ENCODE assay signal across 10 cellular contexts in genomic region chr3:46844851-46845250, GRCh38. TPM values are rescaled to one million over a fixed set of nuclear protein-coding genes. Genes with fewer than 3 reads are reported as not detected.
DNase-seq lines count a peak whose midpoint lies in the region; ATAC-seq, FAIRE-seq and TF ChIP-seq lines count a peak whose summit lies in the region.
"Had no signal": no experiment of that assay in that cellular context is flagged by ENCODE, and none has a peak within 500 bp of the region (broad histone marks: within the 10 kb centered on the region; RNA-seq: fewer than 3 reads in every experiment).

No MANE protein-coding gene starts in this region.

- FAIRE-seq in urothelium cell line (lab: Jason Lieb, UNC), result no peak

- intact Hi-C loops in ovary (cut with DNase I), result loop anchor here in 2 of 4 donors (5.0 kb wide), 1 partner anchor 47 kb away; no protein-coding TSS in a partner anchor
- intact Hi-C loops in prostate gland (cut with DNase I), result no loop called here

- no peaks in the 10 kb centered on the region for H3K36me3 Mint-ChIP-seq in CD4-positive, CD25-positive, alpha-beta regulatory T cell
- H3K36me3 Mint-ChIP-seq in endodermal cell (ENCODE audit: low read depth), result peaks cover 3% of the 10 kb centered on the region

- peaks cover 13% of the 10 kb centered on the region for H3K4me1 ChIP-seq in CD4-positive, CD25-positive, alpha-beta regulatory T cell (ENCODE audit: control insufficient read depth, insufficient read depth, low read length, poor library complexity, severe bottlenecking)
- peaks cover 24% of the 10 kb centered on the region for H3K4me1 ChIP-seq in NT2/D1 (ENCODE audit: insufficient read depth, insufficient read length)
- H3K4me1 ChIP-seq in endodermal cell (ENCODE audit: control insufficient read depth, insufficient read depth, low read length), result no peaks in the 10 kb centered on the region
- peaks cover 12% of the 10 kb centered on the region for H3K4me1 ChIP-seq in ovary (ENCODE audit: insufficient read depth)
- no peaks in the 10 kb centered on the region for H3K4me1 ChIP-seq in prostate gland (replicated peaks)

- no peak overlapping the region for H3K4me3 ChIP-seq in CD4-positive, CD25-positive, alpha-beta regulatory T cell (ENCODE audit: low read depth, low read length)
- peak overlapping the region; percentile 75 for H3K4me3 ChIP-seq in NT2/D1 (ENCODE audit: insufficient read length, low read depth)
- no peak overlapping the region for H3K4me3 ChIP-seq in endodermal cell (ENCODE audit: low read length)
- peak overlapping the region; percentile 52 for H3K4me3 ChIP-seq in ovary
- H3K4me3 ChIP-seq in prostate gland, result no peak overlapping the region

- H3K9ac ChIP-seq in NT2/D1 (ENCODE audit: insufficient read length, low read depth), result peak overlapping the region; percentile 94
- no peak overlapping the region for H3K9ac ChIP-seq in endodermal cell (ENCODE audit: extremely low read depth, low read length, poor library complexity, severe bottlenecking)

- H3K36me3 ChIP-seq in CD4-positive, CD25-positive, alpha-beta regulatory T cell (ENCODE audit: control insufficient read depth, insufficient read depth, low read length), result no peaks in the 10 kb centered on the region
- H3K36me3 ChIP-seq in NT2/D1 (ENCODE audit: insufficient read depth, insufficient read length, low read length) (no peaks in the 10 kb centered on the region), endodermal cell (ENCODE audit: control insufficient read depth, insufficient read depth, low read length) (no peaks in the 10 kb centered on the region), ovary (no peaks in the 10 kb centered on the region), prostate gland (no peaks in the 10 kb centered on the region)

- no peak for DNase-seq in CD4-positive, CD25-positive, alpha-beta regulatory T cell
- peak; percentile 33 for DNase-seq in NT2/D1 (ENCODE audit: low read depth, low spot score)
- DNase-seq in endodermal cell, result no peak
- DNase-seq in ovary, result no peak
- no peak for DNase-seq in anterior cingulate cortex (lab: John Stamatoyannopoulos, UW)
- no peak for DNase-seq in prostate gland (ENCODE audit: low spot score)
- no peak for DNase-seq in urothelium cell line (ENCODE audit: low spot score)
- DNase-seq: GDM1, Kasumi-1 had no signal

- H3K27me3 Mint-ChIP-seq in CD4-positive, CD25-positive, alpha-beta regulatory T cell, result peaks cover 21% of the 10 kb centered on the region
- peaks cover 5% of the 10 kb centered on the region for H3K27me3 Mint-ChIP-seq in endodermal cell (ENCODE audit: insufficient read depth)

- H3K9me3 Mint-ChIP-seq in CD4-positive, CD25-positive, alpha-beta regulatory T cell, result peaks cover 0 to 29% (median 6%) of the 10 kb centered on the region in 7 donors
- H3K9me3 Mint-ChIP-seq in endodermal cell, result peaks cover 33% of the 10 kb centered on the region

- peak overlapping the region in 1 of 3 donors; percentile 83 for H3K27ac Mint-ChIP-seq in CD4-positive, CD25-positive, alpha-beta regulatory T cell
- peak overlapping the region; percentile 80 for H3K27ac Mint-ChIP-seq in endodermal cell

- WGBS in endodermal cell (ENCODE audit: insufficient coverage in 1 of 2, insufficient read length in 1 of 2), 2 experiments, result 67% methylated on average over 11 of the region's 11 CpGs; no CpG with 5 or more reads in 1 of the 2 experiments
- 25 to 35% (median 29%) methylated on average over 11 of the region's 11 CpGs for WGBS in ovary, 3 donors
- 37% methylated on average over 11 of the region's 11 CpGs for WGBS in prostate gland

- TF ChIP-seq EP300 in ovary (IDR thresholded peaks at IDR 0.05), result no peak

- no peak overlapping the region for H3K27ac ChIP-seq in CD4-positive, CD25-positive, alpha-beta regulatory T cell (ENCODE audit: insufficient read depth, low read length, poor library complexity, severe bottlenecking)
- peak overlapping the region; percentile 9 for H3K27ac ChIP-seq in endodermal cell (ENCODE audit: low read depth, low read length)
- H3K27ac ChIP-seq in ovary, result no peak overlapping the region
- peak overlapping the region in 1 of 2 donors; percentile 77 for H3K27ac ChIP-seq in prostate gland

- peaks cover 0 to 13% (median 2%) of the 10 kb centered on the region in 4 donors for H3K4me1 Mint-ChIP-seq in CD4-positive, CD25-positive, alpha-beta regulatory T cell
- H3K4me1 Mint-ChIP-seq in endodermal cell, result peaks cover 20% of the 10 kb centered on the region

- no peak for ATAC-seq in CD4-positive, CD25-positive, alpha-beta regulatory T cell (ENCODE audit: low read depth in 2 of 2)
- no peak for ATAC-seq in HG03095 (IDR thresholded peaks at IDR 0.05; ENCODE audit: unreplicated experiment)

- TF ChIP-seq CTCF in endodermal cell (conservative IDR thresholded peaks at IDR 0.05), result no peak
- no peak for TF ChIP-seq CTCF in ovary (IDR thresholded peaks at IDR 0.05)
- no peak for TF ChIP-seq CTCF in prostate gland (IDR thresholded peaks at IDR 0.05)

- peaks cover 13 to 19% of the 10 kb centered on the region in 2 experiments for H3K9me3 ChIP-seq in CD4-positive, CD25-positive, alpha-beta regulatory T cell (ENCODE audit: control insufficient read depth in 2 of 2, low read length in 2 of 2)
- H3K9me3 ChIP-seq in NT2/D1 (ENCODE audit: insufficient read depth, low read length), result peaks cover 16% of the 10 kb centered on the region
- peaks cover 33% of the 10 kb centered on the region for H3K9me3 ChIP-seq in endodermal cell (ENCODE audit: control insufficient read depth, low read length)
- H3K9me3 ChIP-seq in ovary, result no peaks in the 10 kb centered on the region
- no peaks in the 10 kb centered on the region for H3K9me3 ChIP-seq in prostate gland

- peak overlapping the region; percentile 26 to 86 (median 82) for H3K4me3 Mint-ChIP-seq in CD4-positive, CD25-positive, alpha-beta regulatory T cell
- peak overlapping the region; percentile 57 for H3K4me3 Mint-ChIP-seq in endodermal cell

- H3K27me3 ChIP-seq in CD4-positive, CD25-positive, alpha-beta regulatory T cell (ENCODE audit: control insufficient read depth, insufficient read depth, low read length), result no peaks in the 10 kb centered on the region
- H3K27me3 ChIP-seq in NT2/D1 (ENCODE audit: insufficient read depth, insufficient read length) (peaks cover 10% of the 10 kb centered on the region), endodermal cell (ENCODE audit: control insufficient read depth, insufficient read depth, low read length, poor library complexity, severe bottlenecking) (no peaks in the 10 kb centered on the region), ovary (no peaks in the 10 kb centered on the region), prostate gland (replicated peaks; ENCODE audit: insufficient read depth) (no peaks in the 10 kb centered on the region)

- TF ChIP-seq POLR2A in ovary (IDR thresholded peaks at IDR 0.05) (no peak), prostate gland (IDR thresholded peaks at IDR 0.05) (no peak)

RNA-seq across cellular contexts. Expression of gene MYL3, which starts 18.4 kb away (rescaled TPM):
- not detected for total RNA-seq in CD4-positive, CD25-positive, alpha-beta regulatory T cell
- polyA plus RNA-seq in CD4-positive, CD25-positive, alpha-beta regulatory T cell, result not detected
- total RNA-seq in endodermal cell (1 to 10 TPM; 1.6 to 2.3 TPM), ovary (10 to 100 TPM in 1 of 7 donors, 1 to 10 TPM in 6; 2.6 to 10.8 (median 4.3) TPM), prostate gland (1 to 10 TPM in 1 of 2 donors, not detected in 1; 1.9 TPM)
- polyA plus RNA-seq in endodermal cell (2013, experiment 1 of 2), result 1.4 TPM
- 0.70 TPM for polyA plus RNA-seq in endodermal cell (2013, experiment 2 of 2)
- 1 to 10 TPM in 1 of 2 donors, under 1 TPM in 1; 0.63 to 2.9 TPM for polyA plus RNA-seq in ovary

RNA-seq across cellular contexts. Expression of gene PTH1R, which starts 32.7 kb away (rescaled TPM):
- not detected for total RNA-seq in CD4-positive, CD25-positive, alpha-beta regulatory T cell
- not detected for polyA plus RNA-seq in CD4-positive, CD25-positive, alpha-beta regulatory T cell
- 1 to 10 TPM in 1 of 2 donors, under 1 TPM in 1; 0.69 to 4.8 TPM for total RNA-seq in endodermal cell
- 5.2 TPM for polyA plus RNA-seq in endodermal cell (2013, experiment 1 of 2)
- polyA plus RNA-seq in endodermal cell (2013, experiment 2 of 2), result 4.3 TPM
- total RNA-seq in ovary, result 10 to 100 TPM in 6 of 7 donors, 1 to 10 TPM in 1; 5.9 to 23.9 (median 13.4) TPM
- polyA plus RNA-seq in ovary, result 1 to 10 TPM; 3.8 to 9.4 TPM
- total RNA-seq in prostate gland, result 10 to 100 TPM in 1 of 2 donors, 1 to 10 TPM in 1; 1.3 to 10.8 TPM

Comparison
In these comparisons a context has a peak if more than half of its experiments do, and no peak if none do; other contexts are left out.
1. H3K4me3 ChIP-seq: peak in NT2/D1 (single experiment) and ovary (single experiment); none in CD4-positive, CD25-positive, alpha-beta regulatory T cell (single experiment), endodermal cell (single experiment) and prostate gland (0 of 2).